16 cellular contexts compared by ENCODE assay signal in genomic region chr4:137212601-137213000, GRCh38.
"Had no signal": no experiment of that assay in that cellular context is flagged by ENCODE, and none has a peak within 500 bp of the region (broad histone marks: within the 10 kb centered on the region; RNA-seq: fewer than 3 reads in every experiment).

No MANE protein-coding gene starts in this region.

- H3K27me3 Mint-ChIP-seq: stimulated activated naive B cell treated with anti-CD40 and anti-IgM and Interleukin-4, amounts not matched to agents 10 μg/mL and 1 μg/mL and 100 μg/mL, for 72 hours had no signal

- H3K36me3 ChIP-seq: upper lobe of left lung had no signal

- H3K27me3 ChIP-seq: upper lobe of left lung had no signal

- H3K27ac Mint-ChIP-seq: activated naive CD4-positive, alpha-beta T cell treated with anti-CD3 and anti-CD28 coated beads, Interleukin-2, amount 50 U/mL, for 72 hours; nephron; stimulated activated naive B cell treated with anti-CD40 and anti-IgM and Interleukin-4, amounts not matched to agents 10 μg/mL and 1 μg/mL and 100 μg/mL, for 72 hours; WTC11 had no signal

- H3K9me3 ChIP-seq: upper lobe of left lung had no signal

- DNase-seq: activated T-cell treated with anti-CD3 and anti-CD28 coated beads, Interleukin-2, amount 50 U/mL, for 1 hour; central memory CD4-positive, alpha-beta T cell; dermis blood vessel endothelial cell; effector CD8-positive, alpha-beta T cell; left ventricle myocardium superior; mammary epithelial cell; occipital lobe; retina; stimulated activated CD4-positive, alpha-beta T cell treated with anti-CD3 and anti-CD28 coated beads, Interleukin-2, amount 100 ng/mL, for 48 hours; stimulated activated CD8-positive, alpha-beta memory T cell treated with anti-CD3 and anti-CD28 coated beads, Interleukin-4, amount 100 ng/mL, for 48 hours; stimulated activated naive B cell treated with anti-CD40 and anti-IgM and Interleukin-4, amounts not matched to agents 10 μg/mL and 1 μg/mL and 100 μg/mL, for 72 hours; T-helper 9 cell; upper lobe of left lung had no signal

- H3K4me1 Mint-ChIP-seq: nephron; stimulated activated naive B cell treated with anti-CD40 and anti-IgM and Interleukin-4, amounts not matched to agents 10 μg/mL and 1 μg/mL and 100 μg/mL, for 72 hours; WTC11 had no signal

- H3K9me3 Mint-ChIP-seq: nephron, WTC11 had no signal

- H3K27ac ChIP-seq: upper lobe of left lung had no signal

- H3K36me3 Mint-ChIP-seq: activated naive CD4-positive, alpha-beta T cell treated with anti-CD3 and anti-CD28 coated beads, Interleukin-2, amount 50 U/mL, for 72 hours; stimulated activated naive B cell treated with anti-CD40 and anti-IgM and Interleukin-4, amounts not matched to agents 10 μg/mL and 1 μg/mL and 100 μg/mL, for 72 hours; WTC11 had no signal

- H3K4me3 Mint-ChIP-seq: nephron; stimulated activated naive B cell treated with anti-CD40 and anti-IgM and Interleukin-4, amounts not matched to agents 10 μg/mL and 1 μg/mL and 100 μg/mL, for 72 hours; WTC11 had no signal

- H3K4me1 ChIP-seq: upper lobe of left lung had no signal

- H3K4me3 ChIP-seq: upper lobe of left lung had no signal
